1 cellular context compared by ENCODE assay signal in the genomic region with DNA sequence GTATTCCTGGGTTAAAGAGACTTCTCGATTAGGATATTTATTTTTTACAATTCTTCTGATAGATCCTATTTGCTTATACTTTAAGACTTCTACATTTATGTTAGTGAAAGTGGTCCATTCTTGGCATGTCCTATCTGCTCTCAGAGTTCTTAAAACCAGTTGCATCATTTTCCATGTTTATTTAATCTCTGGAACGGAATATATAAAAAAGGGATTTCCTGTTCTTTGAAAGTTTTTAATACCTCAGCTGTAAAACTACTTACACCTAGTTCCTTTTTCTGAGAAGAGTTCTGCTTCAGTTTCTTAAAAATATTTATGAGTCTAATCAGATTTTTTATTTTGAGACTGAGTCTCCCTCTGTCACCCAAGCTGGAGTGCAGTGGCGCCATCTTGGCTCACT.
TF ChIP-seq lines count a peak whose summit lies in the region.

No MANE protein-coding gene starts in this region.

TF ChIP-seq in HepG2, 621 proteins besides CTCF, POLR2A, EP300 and RAD21:
- TF ChIP-seq MIER2 (CRISPR knock-in tag; IDR thresholded peaks at IDR 0.05) (no peak), ZNF75D (CRISPR knock-in tag; IDR thresholded peaks at IDR 0.05; ENCODE audit: borderline replicate concordance) (no peak), NFE2L1 (CRISPR knock-in tag; IDR thresholded peaks at IDR 0.05; ENCODE audit: borderline replicate concordance) (no peak), SRSF9 (IDR thresholded peaks at IDR 0.05; ENCODE audit: borderline replicate concordance, insufficient read depth, low read depth, low read length, poor library complexity, severe bottlenecking) (no peak), MED13 (CRISPR knock-in tag; IDR thresholded peaks at IDR 0.05) (no peak), ZNF629 (CRISPR knock-in tag; conservative IDR thresholded peaks at IDR 0.05) (no peak), CBX2 (IDR thresholded peaks at IDR 0.05; ENCODE audit: low read depth, low read length) (no peak), CBX2 (CRISPR knock-in tag; IDR thresholded peaks at IDR 0.05; ENCODE audit: low read depth) (no peak), KLF9 (CRISPR knock-in tag; IDR thresholded peaks at IDR 0.05; ENCODE audit: low read depth) (no peak), THYN1 (CRISPR knock-in tag; IDR thresholded peaks at IDR 0.05; ENCODE audit: borderline replicate concordance, low read depth) (no peak), KAT7 (CRISPR knock-in tag; IDR thresholded peaks at IDR 0.05; ENCODE audit: borderline replicate concordance) (no peak), ZNF160 (CRISPR knock-in tag; IDR thresholded peaks at IDR 0.05) (no peak), ATRX (CRISPR knock-in tag; IDR thresholded peaks at IDR 0.05; ENCODE audit: borderline replicate concordance) (no peak)
- TF ChIP-seq, protein P1, sequence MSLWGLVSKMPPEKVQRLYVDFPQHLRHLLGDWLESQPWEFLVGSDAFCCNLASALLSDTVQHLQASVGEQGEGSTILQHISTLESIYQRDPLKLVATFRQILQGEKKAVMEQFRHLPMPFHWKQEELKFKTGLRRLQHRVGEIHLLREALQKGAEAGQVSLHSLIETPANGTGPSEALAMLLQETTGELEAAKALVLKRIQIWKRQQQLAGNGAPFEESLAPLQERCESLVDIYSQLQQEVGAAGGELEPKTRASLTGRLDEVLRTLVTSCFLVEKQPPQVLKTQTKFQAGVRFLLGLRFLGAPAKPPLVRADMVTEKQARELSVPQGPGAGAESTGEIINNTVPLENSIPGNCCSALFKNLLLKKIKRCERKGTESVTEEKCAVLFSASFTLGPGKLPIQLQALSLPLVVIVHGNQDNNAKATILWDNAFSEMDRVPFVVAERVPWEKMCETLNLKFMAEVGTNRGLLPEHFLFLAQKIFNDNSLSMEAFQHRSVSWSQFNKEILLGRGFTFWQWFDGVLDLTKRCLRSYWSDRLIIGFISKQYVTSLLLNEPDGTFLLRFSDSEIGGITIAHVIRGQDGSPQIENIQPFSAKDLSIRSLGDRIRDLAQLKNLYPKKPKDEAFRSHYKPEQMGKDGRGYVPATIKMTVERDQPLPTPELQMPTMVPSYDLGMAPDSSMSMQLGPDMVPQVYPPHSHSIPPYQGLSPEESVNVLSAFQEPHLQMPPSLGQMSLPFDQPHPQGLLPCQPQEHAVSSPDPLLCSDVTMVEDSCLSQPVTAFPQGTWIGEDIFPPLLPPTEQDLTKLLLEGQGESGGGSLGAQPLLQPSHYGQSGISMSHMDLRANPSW (CRISPR knock-in tag; IDR thresholded peaks at IDR 0.05; ENCODE audit: borderline replicate concordance) = no peak
- TF ChIP-seq, protein P2, sequence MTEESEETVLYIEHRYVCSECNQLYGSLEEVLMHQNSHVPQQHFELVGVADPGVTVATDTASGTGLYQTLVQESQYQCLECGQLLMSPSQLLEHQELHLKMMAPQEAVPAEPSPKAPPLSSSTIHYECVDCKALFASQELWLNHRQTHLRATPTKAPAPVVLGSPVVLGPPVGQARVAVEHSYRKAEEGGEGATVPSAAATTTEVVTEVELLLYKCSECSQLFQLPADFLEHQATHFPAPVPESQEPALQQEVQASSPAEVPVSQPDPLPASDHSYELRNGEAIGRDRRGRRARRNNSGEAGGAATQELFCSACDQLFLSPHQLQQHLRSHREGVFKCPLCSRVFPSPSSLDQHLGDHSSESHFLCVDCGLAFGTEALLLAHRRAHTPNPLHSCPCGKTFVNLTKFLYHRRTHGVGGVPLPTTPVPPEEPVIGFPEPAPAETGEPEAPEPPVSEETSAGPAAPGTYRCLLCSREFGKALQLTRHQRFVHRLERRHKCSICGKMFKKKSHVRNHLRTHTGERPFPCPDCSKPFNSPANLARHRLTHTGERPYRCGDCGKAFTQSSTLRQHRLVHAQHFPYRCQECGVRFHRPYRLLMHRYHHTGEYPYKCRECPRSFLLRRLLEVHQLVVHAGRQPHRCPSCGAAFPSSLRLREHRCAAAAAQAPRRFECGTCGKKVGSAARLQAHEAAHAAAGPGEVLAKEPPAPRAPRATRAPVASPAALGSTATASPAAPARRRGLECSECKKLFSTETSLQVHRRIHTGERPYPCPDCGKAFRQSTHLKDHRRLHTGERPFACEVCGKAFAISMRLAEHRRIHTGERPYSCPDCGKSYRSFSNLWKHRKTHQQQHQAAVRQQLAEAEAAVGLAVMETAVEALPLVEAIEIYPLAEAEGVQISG (CRISPR knock-in tag; IDR thresholded peaks at IDR 0.05) = no peak
